Comparison of ENCODE assay signal across 19 cellular contexts in genomic region chr12:27293463-27293862, GRCh38. TPM values are rescaled to one million over a fixed set of nuclear protein-coding genes. Genes with fewer than 3 reads are reported as not detected.
DNase-seq lines count a peak whose midpoint lies in the region; ATAC-seq, FAIRE-seq and TF ChIP-seq lines count a peak whose summit lies in the region.
"Had no signal": no experiment of that assay in that cellular context is flagged by ENCODE, and none has a peak within 500 bp of the region (broad histone marks: within the 10 kb centered on the region; RNA-seq: fewer than 3 reads in every experiment).

No MANE protein-coding gene starts in this region.

- H3K27ac ChIP-seq in fibroblast of lung (ENCODE audit: insufficient read depth, low read length) (no peak overlapping the region), osteoblast (ENCODE audit: low read depth, low read length) (peak overlapping the region; percentile 3), kidney (ENCODE audit: low read depth in 2 of 2, low read length in 2 of 2) (no peak overlapping the region), hepatocyte (no peak overlapping the region)
- H3K27ac ChIP-seq: epithelial cell of prostate, SK-N-MC had no signal

- H4K20me1 ChIP-seq in fibroblast of lung (ENCODE audit: control insufficient read depth, extremely low read depth, insufficient read depth, low read length) (no peaks in the 10 kb centered on the region), osteoblast (ENCODE audit: insufficient read depth, low read length) (peaks cover 23% of the 10 kb centered on the region), hepatocyte (ENCODE audit: insufficient read depth, poor library complexity, severe bottlenecking) (peaks cover 5% of the 10 kb centered on the region)

- H3K4me1 ChIP-seq in fibroblast of lung (ENCODE audit: control insufficient read depth, extremely low read depth, insufficient read depth, low read length), result no peaks in the 10 kb centered on the region
- H3K4me1 ChIP-seq in osteoblast (ENCODE audit: insufficient read depth, low read length), result peaks cover 10% of the 10 kb centered on the region
- H3K4me1 ChIP-seq in kidney (ENCODE audit: control insufficient read depth in 1 of 2, insufficient read depth in 1 of 2, low read depth in 1 of 2, low read length in 2 of 2), result peaks cover 17 to 38% of the 10 kb centered on the region in 2 donors
- peaks cover 12% of the 10 kb centered on the region for H3K4me1 ChIP-seq in hepatocyte (ENCODE audit: insufficient read depth)

- no peaks in the 10 kb centered on the region for H3K36me3 ChIP-seq in fibroblast of lung (ENCODE audit: control insufficient read depth, insufficient read depth, low read length)
- peaks cover 9% of the 10 kb centered on the region for H3K36me3 ChIP-seq in osteoblast (ENCODE audit: insufficient read depth, low read length)
- peaks cover 0 to under 1% of the 10 kb centered on the region in 2 donors for H3K36me3 ChIP-seq in kidney (ENCODE audit: control insufficient read depth in 1 of 2, insufficient read depth in 2 of 2, low read length in 2 of 2)
- H3K36me3 ChIP-seq in hepatocyte (replicated peaks; ENCODE audit: insufficient read depth, low read depth), result no peaks in the 10 kb centered on the region

- H3K9ac ChIP-seq in fibroblast of lung (ENCODE audit: insufficient read depth, low read length) (no peak overlapping the region), kidney (ENCODE audit: low read length in 2 of 2) (no peak overlapping the region)

- H3K9me3 Mint-ChIP-seq in activated naive CD4-positive, alpha-beta T cell treated with anti-CD3 and anti-CD28 coated beads, Interleukin-2, amount 10 ng/mL, durations not matched to agents 7 days and 5 days, result no peaks in the 10 kb centered on the region
- H3K9me3 Mint-ChIP-seq: CD4-positive, alpha-beta T cell had no signal

- 82% methylated on average over 3 of the region's 3 CpGs for WGBS in hepatocyte (ENCODE audit: low lambda C conversion rate, missing lambda C conversion rate)

- intact Hi-C loops in Right ventricle myocardium superior (cut with DNase I), result no loop called here
- intact Hi-C loops in Right ventricle myocardium inferior (cut with DNase I), result loop anchor here (5.0 kb wide), 1 partner anchor 151 kb away; no protein-coding TSS in a partner anchor
- intact Hi-C loops in kidney (cut with DNase I), result no loop called here

- H3K79me2 ChIP-seq in fibroblast of lung (ENCODE audit: control insufficient read depth, insufficient read depth, low read length) (no peaks in the 10 kb centered on the region), osteoblast (ENCODE audit: insufficient read depth, low read length) (peaks cover 50% of the 10 kb centered on the region), hepatocyte (peaks cover 40% of the 10 kb centered on the region)

- peak; percentile 43 for DNase-seq in Right ventricle myocardium superior
- DNase-seq in Right ventricle myocardium inferior (ENCODE audit: missing footprints), result no peak
- DNase-seq in fibroblast of lung (ENCODE audit: low read depth in 2 of 2), result peak; percentile 68 to 70
- DNase-seq in osteoblast (ENCODE audit: insufficient read length, low spot score, missing footprints), result no peak
- no peak for DNase-seq in activated naive CD4-positive, alpha-beta T cell treated with anti-CD3 and anti-CD28 coated beads, Interleukin-2, amount 10 ng/mL, durations not matched to agents 7 days and 5 days
- no peak for DNase-seq in kidney
- DNase-seq in hepatocyte (ENCODE audit: low spot score), result no peak
- DNase-seq: 8988T; activated effector memory CD4-positive, alpha-beta T cell treated with anti-CD3 and anti-CD28 coated beads, Interleukin-2, amount 50 U/mL, for 16 hours; CD4-positive, alpha-beta T cell; KG1; NCI-H1436; posterior cingulate gyrus; stimulated activated CD4-positive, alpha-beta T cell treated with anti-CD3 and anti-CD28 coated beads, Interleukin-2, amount 100 ng/mL, for 24 hours had no signal

- CTCF ChIA-PET in activated naive CD4-positive, alpha-beta T cell treated with anti-CD3 and anti-CD28 coated beads, Interleukin-2, amount 10 ng/mL, durations not matched to agents 7 days and 5 days (lab: Charles Lee), result no interaction called here

- no peak overlapping the region for H3K27ac Mint-ChIP-seq in activated naive CD4-positive, alpha-beta T cell treated with anti-CD3 and anti-CD28 coated beads, Interleukin-2, amount 10 ng/mL, durations not matched to agents 7 days and 5 days
- H3K27ac Mint-ChIP-seq: CD4-positive, alpha-beta T cell; mesothelial cell of epicardium had no signal

- no peak overlapping the region for H3K4me3 Mint-ChIP-seq in activated naive CD4-positive, alpha-beta T cell treated with anti-CD3 and anti-CD28 coated beads, Interleukin-2, amount 10 ng/mL, durations not matched to agents 7 days and 5 days
- H3K4me3 Mint-ChIP-seq: CD4-positive, alpha-beta T cell; mesothelial cell of epicardium had no signal

- FAIRE-seq in kidney (lab: Jason Lieb, UNC), result no peak
- FAIRE-seq: H1 had no signal

- H3K4me1 Mint-ChIP-seq in activated naive CD4-positive, alpha-beta T cell treated with anti-CD3 and anti-CD28 coated beads, Interleukin-2, amount 10 ng/mL, durations not matched to agents 7 days and 5 days, result no peaks in the 10 kb centered on the region

- peaks cover 4% of the 10 kb centered on the region for H3K36me3 Mint-ChIP-seq in activated naive CD4-positive, alpha-beta T cell treated with anti-CD3 and anti-CD28 coated beads, Interleukin-2, amount 10 ng/mL, durations not matched to agents 7 days and 5 days

- TF ChIP-seq CTCF in fibroblast of lung (conservative IDR thresholded peaks at IDR 0.05 in 1 of 2, IDR thresholded peaks at IDR 0.05 in 1 of 2; ENCODE audit: low read depth in 1 of 2, low read length in 2 of 2), result no peak
- TF ChIP-seq CTCF in osteoblast (IDR thresholded peaks at IDR 0.05; ENCODE audit: extremely low read depth, low read depth, low read length), result no peak
- no peak for TF ChIP-seq CTCF in kidney (IDR thresholded peaks at IDR 0.05; ENCODE audit: borderline replicate concordance, extremely low read depth, insufficient read depth)
- TF ChIP-seq CTCF in hepatocyte (IDR thresholded peaks at IDR 0.05; ENCODE audit: poor library complexity), result no peak

- H3K9me3 ChIP-seq in fibroblast of lung (ENCODE audit: control insufficient read depth, insufficient read depth, low read depth, low read length) (no peaks in the 10 kb centered on the region), osteoblast (ENCODE audit: low read depth, low read length) (no peaks in the 10 kb centered on the region), kidney (ENCODE audit: control insufficient read depth in 1 of 2, low read length in 2 of 2) (no peaks in the 10 kb centered on the region), hepatocyte (ENCODE audit: low read depth) (no peaks in the 10 kb centered on the region)

- H2AFZ ChIP-seq in fibroblast of lung (ENCODE audit: low read length) (no peak overlapping the region), osteoblast (ENCODE audit: low read length) (no peak overlapping the region), hepatocyte (no peak overlapping the region)

- ATAC-seq in Right ventricle myocardium superior (ENCODE audit: poor library complexity) (peak; percentile 40), Right ventricle myocardium inferior (no peak), GM18520 (IDR thresholded peaks at IDR 0.05; ENCODE audit: unreplicated experiment) (no peak)

- no peaks in the 10 kb centered on the region for H3K9me2 ChIP-seq in hepatocyte (replicated peaks; ENCODE audit: insufficient read depth)

- no peak overlapping the region for H3K4me3 ChIP-seq in fibroblast of lung (replicated peaks in 1 of 4; ENCODE audit: control extremely low read depth in 1 of 4, insufficient read depth in 1 of 4, low read depth in 3 of 4, low read length in 4 of 4)
- no peak overlapping the region for H3K4me3 ChIP-seq in osteoblast (ENCODE audit: insufficient read depth, low read length)
- no peak overlapping the region for H3K4me3 ChIP-seq in kidney (ENCODE audit: low read length in 2 of 2)
- H3K4me3 ChIP-seq in hepatocyte, result no peak overlapping the region
- H3K4me3 ChIP-seq: SK-N-MC had no signal

- H3K4me2 ChIP-seq in fibroblast of lung (ENCODE audit: extremely low read depth, insufficient read depth, low read length) (no peak overlapping the region), osteoblast (ENCODE audit: insufficient read depth, low read length) (no peak overlapping the region), hepatocyte (no peak overlapping the region)

- H3K27me3 ChIP-seq in fibroblast of lung (ENCODE audit: control insufficient read depth, insufficient read depth, low read length) (no peaks in the 10 kb centered on the region), osteoblast (ENCODE audit: insufficient read depth, low read length) (no peaks in the 10 kb centered on the region), hepatocyte (no peaks in the 10 kb centered on the region)

- H3K27me3 Mint-ChIP-seq in activated naive CD4-positive, alpha-beta T cell treated with anti-CD3 and anti-CD28 coated beads, Interleukin-2, amount 10 ng/mL, durations not matched to agents 7 days and 5 days, result no peaks in the 10 kb centered on the region
- H3K27me3 Mint-ChIP-seq: CD4-positive, alpha-beta T cell had no signal

RNA-seq across cellular contexts. Expression of gene BMAL2, which starts 39.2 kb away (rescaled TPM):
- total RNA-seq in Right ventricle myocardium superior, result 1.1 TPM
- 1.2 TPM for total RNA-seq in Right ventricle myocardium inferior
- total RNA-seq in fibroblast of lung, result 23.9 and 44.9 TPM in 2 replicates
- 15.5 and 35.6 TPM in 2 replicates for polyA plus RNA-seq in fibroblast of lung
- polyA plus RNA-seq in fibroblast of lung (2012), result 13.5 and 29.2 TPM in 2 replicates
- polyA minus RNA-seq in fibroblast of lung (ENCODE audit: low replicate concordance), result 1.9 and 5.9 TPM in 2 replicates
- 18.3 and 21.7 TPM in 2 replicates for total RNA-seq in osteoblast
- total RNA-seq in kidney, result 12.8 TPM
- 0.47 TPM for polyA plus RNA-seq in kidney (ENCODE audit: insufficient read depth, low read depth, low replicate concordance)
- 3.9 and 5.2 TPM in 2 replicates for total RNA-seq in hepatocyte
- 0.18 and 1.1 TPM in 2 replicates for polyA plus RNA-seq in hepatocyte

RNA-seq across cellular contexts. Expression of gene STK38L, which starts 49.4 kb away (rescaled TPM):
- total RNA-seq in Right ventricle myocardium superior (55.1 TPM), Right ventricle myocardium inferior (48.7 TPM), fibroblast of lung (16.5 and 18.0 TPM in 2 replicates), osteoblast (64.8 and 68.8 TPM in 2 replicates), kidney (43.6 TPM), hepatocyte (34.2 and 36.7 TPM in 2 replicates)
- polyA plus RNA-seq in fibroblast of lung (8.9 and 19.9 TPM in 2 replicates), kidney (ENCODE audit: insufficient read depth, low read depth, low replicate concordance) (5.2 TPM), hepatocyte (15.1 and 18.8 TPM in 2 replicates)
- 9.0 and 16.3 TPM in 2 replicates for polyA plus RNA-seq in fibroblast of lung (2012)
- 0.51 and 1.5 TPM in 2 replicates for polyA minus RNA-seq in fibroblast of lung (ENCODE audit: low replicate concordance)

Comparison
In these comparisons a context has a peak if more than half of its experiments do, and no peak if none do; other contexts are left out.
1. DNase-seq: peak in Right ventricle myocardium superior (single experiment) and fibroblast of lung (2 of 2); none in Right ventricle myocardium inferior (single experiment), osteoblast (single experiment), activated naive CD4-positive, alpha-beta T cell treated with anti-CD3 and anti-CD28 coated beads, Interleukin-2, amount 10 ng/mL, durations not matched to agents 7 days and 5 days (single experiment), kidney (single experiment) and hepatocyte (single experiment).